ENCODE assay signal across 34 cellular contexts in genomic region chr5:74007193-74007592, GRCh38.
"Had no signal": no experiment of that assay in that cellular context is flagged by ENCODE, and none has a peak within 500 bp of the region (broad histone marks: within the 10 kb centered on the region; RNA-seq: fewer than 3 reads in every experiment).

No MANE protein-coding gene starts in this region.

- H3K9ac ChIP-seq: KMS-11 had no signal

- H3K36me3 ChIP-seq: MG63 had no signal

- DNase-seq: Karpas-422, Kasumi-1, MG63, MM.1S, MV-4-11, NCI-H1048, NCI-H1092, NCI-H1092 treated with DMSO at 0.1 percent for 48 hours, NCI-H1105, NCI-H1105 treated with DMSO at 0.1 percent for 48 hours, NCI-H1417, NCI-H1417 treated with DMSO at 0.1 percent for 48 hours, NCI-H1436, NCI-H1436 treated with DMSO at 0.1 percent for 48 hours, NCI-H146, NCI-H1694, NCI-H1694 treated with DMSO at 0.1 percent for 48 hours, NCI-H187, NCI-H187 treated with DMSO at 0.1 percent for 48 hours, NCI-H1930, NCI-H2029, NCI-H2029 treated with DMSO at 0.1 percent for 48 hours, NCI-H2081, NCI-H2081 treated with DMSO at 0.1 percent for 48 hours, NCI-H2107, NCI-H2171, NCI-H2171 treated with DMSO at 0.1 percent for 48 hours, NCI-H2227 treated with DMSO at 0.1 percent for 48 hours, NCI-H226, NCI-H345, NCI-H446, NCI-H446 treated with DMSO at 0.1 percent for 48 hours, NCI-H510A had no signal

- H3K27me3 ChIP-seq: MG63 had no signal

- H3K4me2 ChIP-seq: KMS-11 had no signal

- H3K4me3 ChIP-seq: MG63 had no signal

- H3K27ac ChIP-seq: KMS-11 had no signal
